Comparison of ENCODE assay signal across 17 cellular contexts in genomic region chr4:53721276-53721675, GRCh38.
"Had no signal": no experiment of that assay in that cellular context is flagged by ENCODE, and none has a peak within 500 bp of the region (broad histone marks: within the 10 kb centered on the region; RNA-seq: fewer than 3 reads in every experiment).

No MANE protein-coding gene starts in this region.

- H3K27me3 ChIP-seq: gastrocnemius medialis, right lobe of liver, spleen had no signal

- H3K27ac ChIP-seq: gastrocnemius medialis, neutrophil, psoas muscle, right lobe of liver, spleen, thoracic aorta had no signal

- H3K9me3 ChIP-seq: gastrocnemius medialis, neutrophil, psoas muscle, right lobe of liver, spleen, thoracic aorta had no signal

- DNase-seq: effector memory CD4-positive, alpha-beta T cell; gastrocnemius medialis; islet precursor cell; mammary epithelial cell; naive thymus-derived CD8-positive, alpha-beta T cell; psoas muscle; retina; right lobe of liver; spleen; stimulated activated CD4-positive, alpha-beta T cell treated with anti-CD3 and anti-CD28 coated beads, Interleukin-15, amount 100 ng/mL, for 24 hours; stimulated activated CD4-positive, alpha-beta T cell treated with anti-CD3 and anti-CD28 coated beads, Interleukin-2, amount 100 ng/mL, for 24 hours; stimulated activated CD4-positive, alpha-beta T cell treated with anti-CD3 and anti-CD28 coated beads, Interleukin-4, amount 100 ng/mL, for 4 hours; stimulated activated naive B cell treated with anti-CD40 and anti-IgM and Interleukin-4, amounts not matched to agents 10 μg/mL and 1 μg/mL and 100 μg/mL, for 72 hours; stimulated activated naive CD8-positive, alpha-beta T cell treated with anti-CD3 and anti-CD28 coated beads, Interleukin-15, amount 100 ng/mL, for 72 hours; trophoblast cell had no signal

- H3K36me3 ChIP-seq: gastrocnemius medialis, neutrophil, right lobe of liver, spleen, thoracic aorta had no signal

- H3K4me3 ChIP-seq: gastrocnemius medialis, psoas muscle, right lobe of liver, spleen, thoracic aorta had no signal

- H3K4me1 ChIP-seq: gastrocnemius medialis, psoas muscle, right lobe of liver had no signal
